21 cellular contexts compared by ENCODE assay signal in the genomic region with DNA sequence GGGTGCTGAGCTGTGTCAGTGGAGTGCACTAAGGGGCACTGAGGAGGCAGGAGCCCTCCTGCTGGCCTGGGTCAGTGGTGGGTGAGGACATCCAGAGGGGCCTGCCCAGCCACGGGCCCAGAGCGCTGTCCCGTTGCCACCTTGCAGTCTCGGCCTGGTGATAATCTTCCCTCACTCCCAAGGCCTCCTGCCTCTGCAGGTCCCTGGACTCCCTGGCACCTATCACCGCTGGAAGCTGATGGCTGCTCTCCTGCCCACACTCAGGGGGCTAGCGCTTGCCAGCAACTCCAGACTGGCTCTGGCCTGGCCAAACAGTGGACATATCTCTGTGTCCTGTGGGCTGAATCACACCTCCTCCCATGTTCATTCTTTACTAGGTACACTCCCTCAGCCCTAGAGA.
"Had no signal": no experiment of that assay in that cellular context is flagged by ENCODE, and none has a peak within 500 bp of the region (broad histone marks: within the 10 kb centered on the region; RNA-seq: fewer than 3 reads in every experiment).

No MANE protein-coding gene starts in this region.

- FAIRE-seq: TTC549 had no signal

- ATAC-seq: activated T-cell treated with anti-CD3 and anti-CD28 coated beads, Interleukin-2, amount 50 U/mL, for 4 hours; SK-N-SH treated with all-trans-retinoic acid at 6 μM for 48 hours had no signal

- H3K36me3 ChIP-seq: breast epithelium, SJSA1 had no signal

- DNase-seq: activated CD4-positive, alpha-beta memory T cell treated with anti-CD3 and anti-CD28 coated beads for 36 hours; activated CD4-positive, alpha-beta T cell treated with anti-CD3 and anti-CD28 coated beads, Interleukin-2, amount 10 ng/mL, durations not matched to agents 7 days and 5 days; activated CD4-positive, CD25-positive, alpha-beta regulatory T cell; activated CD8-positive, alpha-beta memory T cell treated with anti-CD3 and anti-CD28 coated beads for 24 hours; activated effector memory CD4-positive, alpha-beta T cell treated with anti-CD3 and anti-CD28 coated beads, Interleukin-2, amount 50 U/mL, for 16 hours; activated naive CD4-positive, alpha-beta T cell treated with anti-CD3 and anti-CD28 coated beads, Interleukin-2, amount 10 ng/mL, durations not matched to agents 7 days and 5 days; activated naive CD8-positive, alpha-beta T cell treated with anti-CD3 and anti-CD28 coated beads for 36 hours; activated T-cell treated with anti-CD3 and anti-CD28 coated beads, Interleukin-2, amount 50 U/mL, for 4 hours; KBM-7; NCI-H1092 treated with DMSO at 0.1 percent for 48 hours; NCI-H1436; NCI-H1694 treated with DMSO at 0.1 percent for 48 hours; NCI-H2029 treated with DMSO at 0.1 percent for 48 hours; NCI-H345; NCI-H510A; NCI-H526 treated with DMSO at 0.1 percent for 48 hours; NCI-H82 had no signal

- H3K9me3 ChIP-seq: breast epithelium, SJSA1 had no signal

- H3K27ac ChIP-seq: breast epithelium, SJSA1 had no signal

- H3K4me3 ChIP-seq: breast epithelium, SJSA1 had no signal

- H3K27me3 ChIP-seq: breast epithelium, SJSA1 had no signal
